26 cellular contexts compared by ENCODE assay signal in genomic region chr12:83634726-83635267, GRCh38.
"Had no signal": no experiment of that assay in that cellular context is flagged by ENCODE, and none has a peak within 500 bp of the region (broad histone marks: within the 10 kb centered on the region; RNA-seq: fewer than 3 reads in every experiment).

No MANE protein-coding gene starts in this region.

- H3K27me3 ChIP-seq: esophagus muscularis mucosa, foreskin keratinocyte, gastrocnemius medialis had no signal

- H3K36me3 ChIP-seq: esophagus muscularis mucosa, gastrocnemius medialis had no signal

- H3K4me1 Mint-ChIP-seq: activated CD4-positive, alpha-beta memory T cell treated with anti-CD3 and anti-CD28 coated beads, Interleukin-2, amount 10 ng/mL, durations not matched to agents 7 days and 5 days; activated CD4-positive, alpha-beta T cell treated with anti-CD3 and anti-CD28 coated beads, Interleukin-2, amount 10 ng/mL, durations not matched to agents 7 days and 5 days; activated naive CD4-positive, alpha-beta T cell treated with anti-CD3 and anti-CD28 coated beads, Interleukin-2, amount 10 ng/mL, durations not matched to agents 7 days and 5 days; activated naive CD8-positive, alpha-beta T cell treated with anti-CD3 and anti-CD28 coated beads, Interleukin-2, amount 10 ng/mL, durations not matched to agents 7 days and 5 days had no signal

- H3K4me1 ChIP-seq: esophagus muscularis mucosa, foreskin keratinocyte, gastrocnemius medialis had no signal

- H3K27ac Mint-ChIP-seq: activated CD4-positive, alpha-beta memory T cell treated with anti-CD3 and anti-CD28 coated beads, Interleukin-2, amount 10 ng/mL, durations not matched to agents 7 days and 5 days; activated CD4-positive, alpha-beta T cell treated with anti-CD3 and anti-CD28 coated beads, Interleukin-2, amount 10 ng/mL, durations not matched to agents 7 days and 5 days; activated naive CD4-positive, alpha-beta T cell treated with anti-CD3 and anti-CD28 coated beads, Interleukin-2, amount 10 ng/mL, durations not matched to agents 7 days and 5 days; activated naive CD4-positive, alpha-beta T cell treated with anti-CD3 and anti-CD28 coated beads, Interleukin-2, amount 50 U/mL, for 72 hours; activated naive CD8-positive, alpha-beta T cell treated with anti-CD3 and anti-CD28 coated beads, Interleukin-2, amount 10 ng/mL, durations not matched to agents 7 days and 5 days; activated T-cell treated with anti-CD3 and anti-CD28 coated beads, Interleukin-2, amount 50 U/mL, for 24 hours; activated T-cell treated with anti-CD3 and anti-CD28 coated beads, Interleukin-2, amount 50 U/mL, for 72 hours; effector memory CD8-positive, alpha-beta T cell had no signal

- H3K27me3 Mint-ChIP-seq: activated CD4-positive, alpha-beta memory T cell treated with anti-CD3 and anti-CD28 coated beads, Interleukin-2, amount 10 ng/mL, durations not matched to agents 7 days and 5 days; activated CD4-positive, alpha-beta T cell treated with anti-CD3 and anti-CD28 coated beads, Interleukin-2, amount 10 ng/mL, durations not matched to agents 7 days and 5 days; activated naive CD4-positive, alpha-beta T cell treated with anti-CD3 and anti-CD28 coated beads, Interleukin-2, amount 10 ng/mL, durations not matched to agents 7 days and 5 days; activated naive CD8-positive, alpha-beta T cell treated with anti-CD3 and anti-CD28 coated beads, Interleukin-2, amount 10 ng/mL, durations not matched to agents 7 days and 5 days; activated T-cell treated with anti-CD3 and anti-CD28 coated beads, Interleukin-2, amount 50 U/mL, for 24 hours; effector memory CD8-positive, alpha-beta T cell had no signal

- H3K9me3 Mint-ChIP-seq: activated CD4-positive, alpha-beta memory T cell treated with anti-CD3 and anti-CD28 coated beads, Interleukin-2, amount 10 ng/mL, durations not matched to agents 7 days and 5 days; activated CD4-positive, alpha-beta T cell treated with anti-CD3 and anti-CD28 coated beads, Interleukin-2, amount 10 ng/mL, durations not matched to agents 7 days and 5 days; activated naive CD4-positive, alpha-beta T cell treated with anti-CD3 and anti-CD28 coated beads, Interleukin-2, amount 50 U/mL, for 72 hours; activated T-cell treated with anti-CD3 and anti-CD28 coated beads, Interleukin-2, amount 50 U/mL, for 24 hours had no signal

- H3K9me3 ChIP-seq: esophagus muscularis mucosa, gastrocnemius medialis had no signal

- H3K4me3 Mint-ChIP-seq: activated CD4-positive, alpha-beta memory T cell treated with anti-CD3 and anti-CD28 coated beads, Interleukin-2, amount 10 ng/mL, durations not matched to agents 7 days and 5 days; activated CD4-positive, alpha-beta T cell treated with anti-CD3 and anti-CD28 coated beads, Interleukin-2, amount 10 ng/mL, durations not matched to agents 7 days and 5 days; activated naive CD4-positive, alpha-beta T cell treated with anti-CD3 and anti-CD28 coated beads, Interleukin-2, amount 10 ng/mL, durations not matched to agents 7 days and 5 days; activated naive CD8-positive, alpha-beta T cell treated with anti-CD3 and anti-CD28 coated beads, Interleukin-2, amount 10 ng/mL, durations not matched to agents 7 days and 5 days; activated T-cell treated with anti-CD3 and anti-CD28 coated beads, Interleukin-2, amount 50 U/mL, for 24 hours; activated T-cell treated with anti-CD3 and anti-CD28 coated beads, Interleukin-2, amount 50 U/mL, for 72 hours; effector memory CD8-positive, alpha-beta T cell had no signal

- ATAC-seq: activated naive CD4-positive, alpha-beta T cell treated with anti-CD3 and anti-CD28 coated beads, Interleukin-2, amount 50 U/mL, for 72 hours; activated T-cell treated with anti-CD3 and anti-CD28 coated beads, Interleukin-2, amount 50 U/mL, for 72 hours; effector memory CD8-positive, alpha-beta T cell; foreskin keratinocyte; gastrocnemius medialis had no signal

- H3K36me3 Mint-ChIP-seq: activated naive CD4-positive, alpha-beta T cell treated with anti-CD3 and anti-CD28 coated beads, Interleukin-2, amount 10 ng/mL, durations not matched to agents 7 days and 5 days; activated naive CD4-positive, alpha-beta T cell treated with anti-CD3 and anti-CD28 coated beads, Interleukin-2, amount 50 U/mL, for 72 hours; activated naive CD8-positive, alpha-beta T cell treated with anti-CD3 and anti-CD28 coated beads, Interleukin-2, amount 10 ng/mL, durations not matched to agents 7 days and 5 days had no signal

- H3K27ac ChIP-seq: esophagus muscularis mucosa, foreskin keratinocyte, gastrocnemius medialis had no signal

- DNase-seq: activated CD4-positive, alpha-beta memory T cell treated with anti-CD3 and anti-CD28 coated beads, Interleukin-2, amount 10 ng/mL, durations not matched to agents 7 days and 5 days; activated CD4-positive, alpha-beta T cell treated with anti-CD3 and anti-CD28 coated beads for 1 hour; activated CD4-positive, alpha-beta T cell treated with anti-CD3 and anti-CD28 coated beads for 4 hours; activated CD4-positive, alpha-beta T cell treated with anti-CD3 and anti-CD28 coated beads, Interleukin-2, amount 10 ng/mL, durations not matched to agents 7 days and 5 days; activated CD4-positive, alpha-beta T cell treated with anti-CD3 and anti-CD28 coated beads, Interleukin-2, amount 50 U/mL, for 4 hours; activated CD8-positive, alpha-beta memory T cell treated with anti-CD3 and anti-CD28 coated beads, Interleukin-2, amount 50 U/mL, for 48 hours; activated gamma-delta T cell; activated naive CD4-positive, alpha-beta T cell; activated naive CD4-positive, alpha-beta T cell treated with anti-CD3 and anti-CD28 coated beads, Interleukin-2, amount 10 ng/mL, durations not matched to agents 7 days and 5 days; activated naive CD8-positive, alpha-beta T cell treated with anti-CD3 and anti-CD28 coated beads, Interleukin-2, amount 10 ng/mL, durations not matched to agents 7 days and 5 days; activated T-cell treated with anti-CD3 and anti-CD28 coated beads for 4 hours; activated T-cell treated with anti-CD3 and anti-CD28 coated beads, Interleukin-2, amount 50 U/mL, for 24 hours; activated T-cell treated with anti-CD3 and anti-CD28 coated beads, Interleukin-2, amount 50 U/mL, for 72 hours; amniotic stem cell; anterior cingulate cortex; caudate nucleus; cortex of kidney; dermis blood vessel endothelial cell; effector CD4-positive, alpha-beta T cell; effector memory CD8-positive, alpha-beta T cell; erythroblast; foreskin keratinocyte; gastrocnemius medialis; glutamatergic neuron had no signal

- H3K4me3 ChIP-seq: esophagus muscularis mucosa, gastrocnemius medialis had no signal
